Comparison of ENCODE assay signal across 16 cellular contexts in the genomic region with DNA sequence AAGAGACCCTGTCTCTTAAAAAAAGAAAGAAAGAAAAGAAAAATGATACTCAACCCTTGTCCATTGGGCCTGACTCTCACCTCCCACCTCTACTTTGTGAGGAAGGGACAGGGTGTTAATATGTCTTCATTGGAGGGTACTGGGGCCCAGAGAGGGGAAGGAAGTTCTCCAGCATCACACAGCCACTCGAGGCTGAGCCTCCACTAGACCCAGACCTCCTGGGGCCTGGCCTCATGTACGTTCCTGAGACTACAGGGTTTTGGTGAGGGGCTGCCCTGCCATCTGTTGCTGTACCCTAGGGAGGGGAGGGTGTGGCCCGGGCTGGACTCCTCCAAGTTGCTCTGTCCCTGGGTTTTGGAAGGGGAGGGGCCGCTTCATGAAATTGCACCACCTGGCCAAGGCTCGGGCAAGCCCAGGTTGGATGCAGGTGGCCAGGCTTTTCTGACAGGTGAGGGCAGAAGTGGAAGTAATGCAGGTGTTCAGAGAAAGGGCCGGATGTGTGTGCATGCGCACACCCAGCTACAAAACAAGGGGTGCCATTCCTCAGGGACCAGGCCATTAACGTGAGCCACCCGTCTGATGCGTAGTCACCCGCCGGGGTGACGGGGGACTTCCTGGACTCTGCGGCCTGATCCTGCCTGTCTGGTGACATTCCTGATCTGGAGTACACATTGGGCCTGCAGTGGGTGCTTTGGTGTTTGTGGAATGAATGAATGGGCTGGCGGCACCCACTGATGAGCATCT. TPM values are rescaled to one million over a fixed set of nuclear protein-coding genes. Genes with fewer than 3 reads are reported as not detected.
DNase-seq lines count a peak whose midpoint lies in the region; ATAC-seq, FAIRE-seq and TF ChIP-seq lines count a peak whose summit lies in the region.
"Had no signal": no experiment of that assay in that cellular context is flagged by ENCODE, and none has a peak within 500 bp of the region (broad histone marks: within the 10 kb centered on the region; RNA-seq: fewer than 3 reads in every experiment).

No MANE protein-coding gene starts in this region.

- TF ChIP-seq POLR2A in esophagus squamous epithelium (IDR thresholded peaks at IDR 0.05) = no peak

- H3K9me3 ChIP-seq in esophagus squamous epithelium (no peaks in the 10 kb centered on the region), small intestine (ENCODE audit: control insufficient read depth, low read depth) (no peaks in the 10 kb centered on the region)
- H3K9me3 ChIP-seq: neutrophil, SJSA1, thoracic aorta had no signal

- 61 to 67% methylated on average over 1 to 10 of the region's 15 CpGs for WGBS in esophagus squamous epithelium, 2 donors
- 28 to 68% (median 44%) methylated on average over 15 of the region's 15 CpGs for WGBS in small intestine, 3 donors

- H3K36me3 ChIP-seq in H7 (replicated peaks; ENCODE audit: control insufficient read depth, insufficient read depth, low read length) (no peaks in the 10 kb centered on the region), esophagus squamous epithelium (peaks cover 0 to 20% (median 0%) of the 10 kb centered on the region in 3 donors), small intestine (ENCODE audit: control insufficient read depth in 2 of 2, insufficient read depth in 2 of 2, low read length in 2 of 2) (no peaks in the 10 kb centered on the region)
- H3K36me3 ChIP-seq: brain microvascular endothelial cell, neutrophil, thoracic aorta had no signal

- H3K9me3 Mint-ChIP-seq in T-cell = no peaks in the 10 kb centered on the region
- H3K9me3 Mint-ChIP-seq: activated T-helper 1 cell treated with anti-CD3 and anti-CD28 coated beads, Interleukin-12 subunit alpha, Interleukin-12 subunit beta, Interleukin-2, Interleukin-4 antibody, amounts not matched to agents 30 ng/mL and 10 ng/mL and 1 ng/mL, durations not matched to agents 14 hours and 24 hours and 36 hours had no signal

- no peak overlapping the region for H3K4me3 ChIP-seq in H7 (ENCODE audit: insufficient read depth, low read depth, low read length)
- H3K4me3 ChIP-seq in esophagus squamous epithelium = no peak overlapping the region
- H3K4me3 ChIP-seq in small intestine (ENCODE audit: low read depth in 1 of 2, low read length in 2 of 2) = no peak overlapping the region
- H3K4me3 ChIP-seq: SJSA1, thoracic aorta had no signal

- peaks cover 0 to 6% (median 2%) of the 10 kb centered on the region in 3 donors for H3K4me1 Mint-ChIP-seq in T-cell

- no peak for ATAC-seq in HG02852 (IDR thresholded peaks at IDR 0.05; ENCODE audit: unreplicated experiment)
- no peak for ATAC-seq in T-cell (replicated peaks in 1 of 4)
- ATAC-seq in HG03139 (IDR thresholded peaks at IDR 0.05; ENCODE audit: unreplicated experiment) = no peak
- ATAC-seq: activated CD4-positive, CD25-positive, alpha-beta regulatory T cell treated with anti-CD3 and anti-CD28 coated beads, Interleukin-2, amount 50 U/mL, for 24 hours had no signal

- H3K27ac Mint-ChIP-seq in T-cell = no peak overlapping the region
- H3K27ac Mint-ChIP-seq: activated T-helper 1 cell treated with anti-CD3 and anti-CD28 coated beads, Interleukin-12 subunit alpha, Interleukin-12 subunit beta, Interleukin-2, Interleukin-4 antibody, amounts not matched to agents 30 ng/mL and 10 ng/mL and 1 ng/mL, durations not matched to agents 14 hours and 24 hours and 36 hours had no signal

- intact Hi-C loops in esophagus squamous epithelium (cut with DNase I) = no loop called here

- H3K4me3 Mint-ChIP-seq in T-cell = no peak overlapping the region
- H3K4me3 Mint-ChIP-seq: activated T-helper 1 cell treated with anti-CD3 and anti-CD28 coated beads, Interleukin-12 subunit alpha, Interleukin-12 subunit beta, Interleukin-2, Interleukin-4 antibody, amounts not matched to agents 30 ng/mL and 10 ng/mL and 1 ng/mL, durations not matched to agents 14 hours and 24 hours and 36 hours had no signal

- CTCF ChIA-PET in T-cell (lab: Charles Lee) = no interaction called here

- H3K27ac ChIP-seq in esophagus squamous epithelium = peak overlapping the region; percentile 34 to 96 (median 92)
- H3K27ac ChIP-seq in small intestine (ENCODE audit: low read depth in 1 of 2, low read length in 1 of 2) = peak overlapping the region in 1 of 2 donors; percentile 8
- H3K27ac ChIP-seq: brain microvascular endothelial cell, neutrophil, SJSA1, thoracic aorta had no signal

- no peak for FAIRE-seq in small intestine (lab: Jason Lieb, UNC)
- FAIRE-seq: GM18507 had no signal

- POLR2A ChIA-PET in T-cell (lab: Charles Lee) = no interaction called here

- H3K4me1 ChIP-seq in esophagus squamous epithelium (peaks cover 50 to 74% (median 52%) of the 10 kb centered on the region in 3 donors), small intestine (ENCODE audit: control insufficient read depth in 2 of 2, insufficient read depth in 1 of 2, low read depth in 1 of 2, low read length in 1 of 2) (peaks cover 3 to 10% of the 10 kb centered on the region in 2 donors)

- DNase-seq in H7 (peak; percentile 51), NCI-H2171 treated with DMSO at 0.1 percent for 48 hours (lab: John Stamatoyannopoulos, UW) (peak; percentile 80), esophagus squamous epithelium (lab: John Stamatoyannopoulos, UW) (no peak), small intestine (peak; percentile 43), T-cell (no peak)
- DNase-seq: brain microvascular endothelial cell, DMS79 treated with DMSO at 0.1 percent for 48 hours, NCI-H1694 treated with DMSO at 0.1 percent for 48 hours had no signal

- no peaks in the 10 kb centered on the region for H3K36me3 Mint-ChIP-seq in T-cell

- no peak for TF ChIP-seq CTCF in esophagus squamous epithelium (IDR thresholded peaks at IDR 0.05)

- no peaks in the 10 kb centered on the region for H3K27me3 ChIP-seq in H7 (ENCODE audit: control insufficient read depth, insufficient read depth, low read length)
- no peaks in the 10 kb centered on the region for H3K27me3 ChIP-seq in esophagus squamous epithelium
- H3K27me3 ChIP-seq in small intestine (ENCODE audit: control insufficient read depth in 2 of 2, insufficient read depth in 2 of 2, low read length in 2 of 2) = no peaks in the 10 kb centered on the region
- H3K27me3 ChIP-seq: brain microvascular endothelial cell, SJSA1 had no signal

- H3K27me3 Mint-ChIP-seq in T-cell = peaks cover 4 to 9% of the 10 kb centered on the region in 2 donors

RNA-seq across cellular contexts. Expression of a gene that starts 21.7 kb away (rescaled TPM):
- 19.6 and 21.1 TPM in 2 replicates for total RNA-seq in H7 (2014; rRNA removed; shearing (Covaris generic))
- 10 to 100 TPM; 26.8 to 35.6 (median 28.5) TPM for total RNA-seq in esophagus squamous epithelium
- polyA plus RNA-seq in small intestine = 10 to 100 TPM in 1 of 3 donors, 1 to 10 TPM in 2; 1.6 to 13.2 (median 7.0) TPM
- 1 to 10 TPM; 1.2 to 6.9 (median 3.3) TPM for total RNA-seq in T-cell

Comparison
In these comparisons a context has a peak if more than half of its experiments do, and no peak if none do; other contexts are left out.
1. DNase-seq: peak in H7 (single experiment), NCI-H2171 treated with DMSO at 0.1 percent for 48 hours (single experiment) and small intestine (single experiment); none in esophagus squamous epithelium (single experiment) and T-cell (0 of 34).